Comparison of ENCODE assay signal across 13 cellular contexts in genomic region chr10:282294-283139, GRCh38.
DNase-seq lines count a peak whose midpoint lies in the region; ATAC-seq and TF ChIP-seq lines count a peak whose summit lies in the region.
"Had no signal": no experiment of that assay in that cellular context is flagged by ENCODE, and none has a peak within 500 bp of the region (broad histone marks: within the 10 kb centered on the region; RNA-seq: fewer than 3 reads in every experiment).

No MANE protein-coding gene starts in this region.

- H3K27me3 ChIP-seq in WERI-Rb-1 (ENCODE audit: insufficient read depth, low read depth, severe bottlenecking), result no peaks in the 10 kb centered on the region
- H3K27me3 ChIP-seq: body of pancreas, vagina had no signal

- no peak overlapping the region for H3K4me3 Mint-ChIP-seq in T-helper 2 cell treated with Interferon-gamma antibody and Interleukin-4, amounts not matched to agents 5 μg/mL and 100 μg/mL, for 36 hours

- no peaks in the 10 kb centered on the region for H3K27me3 Mint-ChIP-seq in T-helper 2 cell treated with Interferon-gamma antibody and Interleukin-4, amounts not matched to agents 5 μg/mL and 100 μg/mL, for 36 hours (ENCODE audit: low read depth)

- no peaks in the 10 kb centered on the region for H3K36me3 ChIP-seq in WERI-Rb-1

- no peaks in the 10 kb centered on the region for H3K9me3 Mint-ChIP-seq in T-helper 2 cell treated with Interferon-gamma antibody and Interleukin-4, amounts not matched to agents 5 μg/mL and 100 μg/mL, for 36 hours

- DNase-seq in GM03348 (ENCODE audit: low spot score) (peak; percentile 44), hepatic stellate cell (ENCODE audit: low spot score) (peak; percentile 30), NCI-H524 (lab: John Stamatoyannopoulos, UW) (no peak), ureter (ENCODE audit: low spot score) (no peak), NCI-H146 treated with DMSO at 0.1 percent for 48 hours (lab: John Stamatoyannopoulos, UW; ENCODE audit: unreplicated experiment) (no peak), WERI-Rb-1 (no peak)
- DNase-seq in T-helper 2 cell treated with Interferon-gamma antibody and Interleukin-4, amounts not matched to agents 5 μg/mL and 100 μg/mL, for 36 hours (ENCODE audit: low spot score), result peak; percentile 13
- DNase-seq: activated CD8-positive, alpha-beta memory T cell treated with anti-CD3 and anti-CD28 coated beads, Interleukin-2, amount 50 U/mL, for 48 hours; body of pancreas; Caco-2; NCI-H2029 had no signal

- H3K36me3 Mint-ChIP-seq in T-helper 2 cell treated with Interferon-gamma antibody and Interleukin-4, amounts not matched to agents 5 μg/mL and 100 μg/mL, for 36 hours (ENCODE audit: low read depth), result peaks cover 4% of the 10 kb centered on the region

- H3K27ac ChIP-seq in WERI-Rb-1, result no peak overlapping the region
- H3K27ac ChIP-seq: body of pancreas, vagina had no signal

- no peak overlapping the region for H3K4me3 ChIP-seq in WERI-Rb-1 (ENCODE audit: low read depth, low read length)
- H3K4me3 ChIP-seq: body of pancreas, vagina had no signal

- no peak for TF ChIP-seq CTCF in WERI-Rb-1 (IDR thresholded peaks at IDR 0.05; ENCODE audit: low read depth, low read length)

- no peak overlapping the region for H3K27ac Mint-ChIP-seq in T-helper 2 cell treated with Interferon-gamma antibody and Interleukin-4, amounts not matched to agents 5 μg/mL and 100 μg/mL, for 36 hours

- no peaks in the 10 kb centered on the region for H3K9me3 ChIP-seq in WERI-Rb-1 (ENCODE audit: severe bottlenecking)
- H3K9me3 ChIP-seq: body of pancreas, Caco-2, vagina had no signal

- peak; percentile 44 for ATAC-seq in HG02798 (IDR thresholded peaks at IDR 0.05; ENCODE audit: poor library complexity, unreplicated experiment)
- ATAC-seq: body of pancreas had no signal

- peaks cover 17% of the 10 kb centered on the region for H3K4me1 Mint-ChIP-seq in T-helper 2 cell treated with Interferon-gamma antibody and Interleukin-4, amounts not matched to agents 5 μg/mL and 100 μg/mL, for 36 hours (ENCODE audit: low read depth)

Comparison
In these comparisons a context has a peak if more than half of its experiments do, and no peak if none do; other contexts are left out.
1. DNase-seq: peak in GM03348 (single experiment), T-helper 2 cell treated with Interferon-gamma antibody and Interleukin-4, amounts not matched to agents 5 μg/mL and 100 μg/mL, for 36 hours (single experiment) and hepatic stellate cell (single experiment); none in NCI-H524 (0 of 2), ureter (single experiment), NCI-H146 treated with DMSO at 0.1 percent for 48 hours (single experiment) and WERI-Rb-1 (single experiment).